In the genomic region with DNA sequence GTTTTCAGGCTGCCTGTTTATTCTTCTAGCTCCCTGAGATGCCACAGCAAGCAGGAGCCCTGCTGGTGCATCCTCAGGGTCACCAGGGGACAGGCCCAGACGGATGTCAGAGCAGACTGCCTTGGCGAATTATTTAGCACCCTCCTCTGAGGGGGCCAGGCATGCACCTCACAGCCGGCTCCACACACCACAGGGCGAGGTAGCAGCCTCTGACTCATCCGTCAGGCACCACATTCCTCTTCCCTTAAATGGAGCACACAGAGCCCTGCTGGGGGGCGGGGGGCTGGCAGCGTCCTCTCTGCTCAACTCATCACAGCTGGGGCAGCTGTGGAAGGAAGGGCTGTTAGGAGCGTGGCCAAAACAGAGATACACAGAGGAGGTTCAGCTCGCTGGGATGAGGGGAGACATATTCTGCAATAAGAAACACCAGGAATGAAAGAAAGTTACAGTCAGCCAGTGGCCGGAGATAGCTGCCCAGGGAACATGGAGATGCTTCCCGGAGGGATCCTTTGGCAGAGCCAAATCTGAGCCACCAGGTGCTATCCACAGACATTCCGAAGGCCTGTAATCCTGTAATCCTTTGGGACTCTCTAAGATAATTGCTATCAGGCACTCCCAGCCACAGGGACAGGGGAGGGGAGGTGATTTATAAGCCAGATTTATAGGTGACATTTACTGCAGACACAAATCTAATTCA, we compare ENCODE assay signal across 8 cellular contexts. TPM values are rescaled to one million over a fixed set of nuclear protein-coding genes. Genes with fewer than 3 reads are reported as not detected.
DNase-seq lines count a peak whose midpoint lies in the region; ATAC-seq and TF ChIP-seq lines count a peak whose summit lies in the region.

No MANE protein-coding gene starts in this region.

- no peak overlapping the region for H2BK12ac ChIP-seq in neuronal stem cell (ENCODE audit: low read length)

- H3K36me3 Mint-ChIP-seq in Caco-2 (ENCODE audit: insufficient read depth, unreplicated experiment) = peaks cover 4% of the 10 kb centered on the region
- peaks cover 11% of the 10 kb centered on the region for H3K36me3 Mint-ChIP-seq in endothelial cell (ENCODE audit: low read depth, unreplicated experiment)
- no peaks in the 10 kb centered on the region for H3K36me3 Mint-ChIP-seq in activated naive CD4-positive, alpha-beta T cell treated with anti-CD3 and anti-CD28 coated beads, Interleukin-2, amount 50 U/mL, for 72 hours

- H3K4me2 ChIP-seq in PC-3 (ENCODE audit: low read length) = peak overlapping the region; percentile 48
- H3K4me2 ChIP-seq in neuronal stem cell (ENCODE audit: insufficient read depth, low read length, poor library complexity, severe bottlenecking) = peak overlapping the region; percentile 39

- H3K27me3 Mint-ChIP-seq in Caco-2 (ENCODE audit: insufficient read depth, unreplicated experiment) (no peaks in the 10 kb centered on the region), endothelial cell (ENCODE audit: unreplicated experiment) (peaks cover 9% of the 10 kb centered on the region)

- no peak overlapping the region for H3K27ac ChIP-seq in PC-3 (ENCODE audit: low read length)
- H3K27ac ChIP-seq in neuronal stem cell (replicated peaks; ENCODE audit: low read length) = peak overlapping the region; percentile 49
- no peak overlapping the region for H3K27ac ChIP-seq in effector memory CD4-positive, alpha-beta T cell (ENCODE audit: insufficient read depth, low read length, poor library complexity, severe bottlenecking)

- no peaks in the 10 kb centered on the region for H3K36me3 ChIP-seq in Caco-2 (ENCODE audit: control insufficient read depth, insufficient read depth, low read length)
- H3K36me3 ChIP-seq in PC-3 (ENCODE audit: low read depth, low read length) = no peaks in the 10 kb centered on the region
- no peaks in the 10 kb centered on the region for H3K36me3 ChIP-seq in neuronal stem cell (replicated peaks in 1 of 2; ENCODE audit: control insufficient read depth in 2 of 2, insufficient read depth in 2 of 2, low read length in 2 of 2)
- H3K36me3 ChIP-seq in effector memory CD4-positive, alpha-beta T cell (ENCODE audit: control insufficient read depth, insufficient read depth, low read length) = no peaks in the 10 kb centered on the region

- H3K27me3 ChIP-seq in Caco-2 (replicated peaks; ENCODE audit: control insufficient read depth, insufficient read depth, low read length) (no peaks in the 10 kb centered on the region), PC-3 (ENCODE audit: low read length) (no peaks in the 10 kb centered on the region), neuronal stem cell (ENCODE audit: control insufficient read depth in 3 of 3, insufficient read depth in 3 of 3, low read depth in 1 of 3, low read length in 3 of 3) (no peaks in the 10 kb centered on the region)
- H3K27me3 ChIP-seq in effector memory CD4-positive, alpha-beta T cell (replicated peaks; ENCODE audit: control insufficient read depth, insufficient read depth, low read length, poor library complexity, severe bottlenecking) = no peaks in the 10 kb centered on the region

- TF ChIP-seq CTCF in Caco-2 (IDR thresholded peaks at IDR 0.05; ENCODE audit: insufficient read depth in 1 of 2, low read depth in 1 of 2, low read length in 1 of 2, severe bottlenecking in 1 of 2, unreplicated experiment in 1 of 2) (no peak), PC-3 (conservative IDR thresholded peaks at IDR 0.05; ENCODE audit: low read depth, low read length) (no peak), fibroblast of mammary gland (conservative IDR thresholded peaks at IDR 0.05; ENCODE audit: control insufficient read depth, insufficient read depth, low read depth, low read length) (no peak), endothelial cell (IDR thresholded peaks at IDR 0.05; ENCODE audit: unreplicated experiment) (no peak), lower leg skin (IDR thresholded peaks at IDR 0.05) (no peak)

- H3K79me1 ChIP-seq in neuronal stem cell (ENCODE audit: low read depth, low read length) = no peaks in the 10 kb centered on the region

- H4K8ac ChIP-seq in neuronal stem cell (ENCODE audit: low read depth, low read length) = no peak overlapping the region

- H2BK120ac ChIP-seq in neuronal stem cell (ENCODE audit: low read depth, low read length) = no peak overlapping the region

- intact Hi-C loops in Caco-2 (cut with micrococcal nuclease; ENCODE audit: unreplicated experiment) (no loop called here), PC-3 (cut with micrococcal nuclease) (no loop called here), lower leg skin (cut with DNase I; ENCODE audit: low total_unique reads) (no loop called here)

- H3K9me2 ChIP-seq in PC-3 (replicated peaks; ENCODE audit: low read length) = no peaks in the 10 kb centered on the region

- H3K4me1 Mint-ChIP-seq in Caco-2 (ENCODE audit: low read depth, unreplicated experiment) (peaks cover 21% of the 10 kb centered on the region), endothelial cell (ENCODE audit: unreplicated experiment) (peaks cover 4% of the 10 kb centered on the region)

- H3K4ac ChIP-seq in neuronal stem cell (ENCODE audit: low read length) = no peak overlapping the region

- H3K9me3 Mint-ChIP-seq in Caco-2 (ENCODE audit: unreplicated experiment) (peaks cover 11% of the 10 kb centered on the region), endothelial cell (ENCODE audit: unreplicated experiment) (no peaks in the 10 kb centered on the region)
- H3K9me3 Mint-ChIP-seq in activated naive CD4-positive, alpha-beta T cell treated with anti-CD3 and anti-CD28 coated beads, Interleukin-2, amount 50 U/mL, for 72 hours = peaks cover 7 to 16% of the 10 kb centered on the region in 2 donors

- no peak overlapping the region for H2BK15ac ChIP-seq in neuronal stem cell (ENCODE audit: low read length)

- peak; percentile 79 to 88 for DNase-seq in Caco-2
- peak; percentile 45 for DNase-seq in PC-3
- peak; percentile 93 for DNase-seq in fibroblast of mammary gland (ENCODE audit: low read depth)
- DNase-seq in neuronal stem cell (ENCODE audit: low spot score) = peak; percentile 56
- no peak for DNase-seq in endothelial cell (ENCODE audit: low spot score)
- no peak for DNase-seq in lower leg skin (ENCODE audit: low spot score in 2 of 2)
- no peak for DNase-seq in activated naive CD4-positive, alpha-beta T cell treated with anti-CD3 and anti-CD28 coated beads, Interleukin-2, amount 50 U/mL, for 72 hours (ENCODE audit: low spot score in 2 of 2)
- DNase-seq in effector memory CD4-positive, alpha-beta T cell = no peak

- H3K4me1 ChIP-seq in Caco-2 (peaks cover 53% of the 10 kb centered on the region), PC-3 (ENCODE audit: insufficient read depth, low read length) (peaks cover 5% of the 10 kb centered on the region; the same call in 1 of the 2 replicates), neuronal stem cell (ENCODE audit: control insufficient read depth in 2 of 2, insufficient read depth in 1 of 2, low read depth in 1 of 2, low read length in 2 of 2) (peaks cover 13 to 14% of the 10 kb centered on the region in 2 donors)
- H3K4me1 ChIP-seq in effector memory CD4-positive, alpha-beta T cell (ENCODE audit: control insufficient read depth, insufficient read depth, low read length, poor library complexity, severe bottlenecking) = no peaks in the 10 kb centered on the region

- POLR2A ChIA-PET in Caco-2 (lab: Charles Lee) (no interaction called here), PC-3 (lab: Charles Lee; ENCODE audit: unreplicated experiment) (no interaction called here)

- BruUV-seq in Caco-2 (replicated peaks; lab: Mats Ljungman, UMichigan) (TSS peak; percentile 76), PC-3 (replicated peaks; lab: Mats Ljungman, UMichigan) (no TSS peak)

- no peaks in the 10 kb centered on the region for H3K9me3 ChIP-seq in Caco-2
- H3K9me3 ChIP-seq in PC-3 (ENCODE audit: low read length) = no peaks in the 10 kb centered on the region
- peaks cover 11 to 16% of the 10 kb centered on the region in 2 donors for H3K9me3 ChIP-seq in neuronal stem cell (replicated peaks in 1 of 2; ENCODE audit: control insufficient read depth in 2 of 2, insufficient read depth in 1 of 2, low read depth in 1 of 2, low read length in 2 of 2)
- H3K9me3 ChIP-seq in effector memory CD4-positive, alpha-beta T cell (ENCODE audit: control insufficient read depth, low read length) = no peaks in the 10 kb centered on the region

- H3K9ac ChIP-seq in PC-3 (ENCODE audit: low read length) (no peak overlapping the region), neuronal stem cell (ENCODE audit: low read depth, low read length, poor library complexity) (peak overlapping the region; percentile 22)

- H2AFZ ChIP-seq in PC-3 (ENCODE audit: low read length) = 0 out of 2 replicates have a peak overlapping the region, but pooled peaks have one; percentile 26
- H2AFZ ChIP-seq in neuronal stem cell (ENCODE audit: low read length) = peak overlapping the region; percentile 84

- no peaks in the 10 kb centered on the region for H3F3A ChIP-seq in PC-3 (ENCODE audit: low read length, unreplicated experiment)

- no CpG with 5 or more reads among the region's 12 CpGs for WGBS in neuronal stem cell (ENCODE audit: extremely low coverage in 2 of 2, insufficient read length in 2 of 2, insufficient replicate concordance in 1 of 2), 2 donors
- WGBS in lower leg skin, 2 donors = 30 to 32% methylated on average over 8 to 10 of the region's 12 CpGs

- peak overlapping the region; percentile 36 for H2AK5ac ChIP-seq in neuronal stem cell (ENCODE audit: low read depth, low read length)

- H4K20me1 ChIP-seq in PC-3 (ENCODE audit: low read length) = no peaks in the 10 kb centered on the region

- H3K4me3 Mint-ChIP-seq in Caco-2 (ENCODE audit: unreplicated experiment) = peak overlapping the region; percentile 71
- H3K4me3 Mint-ChIP-seq in endothelial cell (ENCODE audit: unreplicated experiment) = no peak overlapping the region

- H3K27ac Mint-ChIP-seq in Caco-2 (ENCODE audit: unreplicated experiment) (peak overlapping the region; percentile 94), endothelial cell (ENCODE audit: unreplicated experiment) (no peak overlapping the region)
- no peak overlapping the region for H3K27ac Mint-ChIP-seq in activated naive CD4-positive, alpha-beta T cell treated with anti-CD3 and anti-CD28 coated beads, Interleukin-2, amount 50 U/mL, for 72 hours

- CTCF ChIA-PET in Caco-2 (lab: Charles Lee) = interaction anchor here (0.6 kb wide), 1 partner anchor 26 kb away, joined by 3 read pairs; no protein-coding TSS in a partner anchor
- CTCF ChIA-PET in PC-3 (lab: Charles Lee) = no interaction called here

- ATAC-seq in PC-3 = peak; percentile 99
- ATAC-seq in activated naive CD4-positive, alpha-beta T cell treated with anti-CD3 and anti-CD28 coated beads, Interleukin-2, amount 50 U/mL, for 72 hours = no peak

- H2BK5ac ChIP-seq in neuronal stem cell (ENCODE audit: low read length) = no peak overlapping the region

- H3K4me3 ChIP-seq in Caco-2 (ENCODE audit: low read depth, low read length) (peak overlapping the region; percentile 16; the same call in 1 of the 2 replicates), PC-3 (ENCODE audit: low read length) (no peak overlapping the region), fibroblast of mammary gland (ENCODE audit: control insufficient read depth, low read depth, low read length) (no peak overlapping the region), neuronal stem cell (ENCODE audit: low read length in 2 of 2) (peak overlapping the region in 1 of 2 donors; percentile 7), lower leg skin (ENCODE audit: low read depth, poor library complexity, severe bottlenecking) (no peak overlapping the region)
- no peak overlapping the region for H3K4me3 ChIP-seq in effector memory CD4-positive, alpha-beta T cell (ENCODE audit: insufficient read depth, low read depth, low read length, poor library complexity, severe bottlenecking)

- no peak overlapping the region for H4K91ac ChIP-seq in neuronal stem cell (ENCODE audit: low read depth, low read length, poor library complexity)

- TF ChIP-seq POLR2A in lower leg skin (IDR thresholded peaks at IDR 0.05) = no peak

- peak overlapping the region; percentile 84 for H3K18ac ChIP-seq in neuronal stem cell (ENCODE audit: low read length)

- H3K23ac ChIP-seq in neuronal stem cell (ENCODE audit: low read depth, low read length, poor library complexity) = peak overlapping the region; percentile 37

- no peaks in the 10 kb centered on the region for H3K79me2 ChIP-seq in PC-3 (ENCODE audit: low read length)

- no peak overlapping the region for H3K14ac ChIP-seq in neuronal stem cell (ENCODE audit: low read length)

RNA-seq across cellular contexts. Expression of gene PRICKLE2, which starts 13.9 kb away (rescaled TPM):
- total RNA-seq in Caco-2 (2022) (4.2 and 6.0 TPM in 2 replicates), PC-3 (2014; rRNA removed) (0.46 and 1.8 TPM in 2 replicates), endothelial cell (ENCODE audit: unreplicated experiment) (5.3 TPM), lower leg skin (10 to 100 TPM; 10.2 to 18.7 (median 11.7) TPM)
- 2.2 TPM for polyA plus RNA-seq in neuronal stem cell (2013, experiment 1 of 2)
- 2.3 TPM for polyA plus RNA-seq in neuronal stem cell (2013, experiment 2 of 2)
- not detected for total RNA-seq in activated naive CD4-positive, alpha-beta T cell treated with anti-CD3 and anti-CD28 coated beads, Interleukin-2, amount 50 U/mL, for 72 hours

Comparison
In these comparisons a context has a peak if more than half of its experiments do, and no peak if none do; other contexts are left out.
1. DNase-seq: peak in Caco-2 (2 of 2), PC-3 (single experiment), fibroblast of mammary gland (single experiment) and neuronal stem cell (single experiment); none in endothelial cell (single experiment), lower leg skin (0 of 2), activated naive CD4-positive, alpha-beta T cell treated with anti-CD3 and anti-CD28 coated beads, Interleukin-2, amount 50 U/mL, for 72 hours (0 of 2) and effector memory CD4-positive, alpha-beta T cell (0 of 3).